In the genomic region with DNA sequence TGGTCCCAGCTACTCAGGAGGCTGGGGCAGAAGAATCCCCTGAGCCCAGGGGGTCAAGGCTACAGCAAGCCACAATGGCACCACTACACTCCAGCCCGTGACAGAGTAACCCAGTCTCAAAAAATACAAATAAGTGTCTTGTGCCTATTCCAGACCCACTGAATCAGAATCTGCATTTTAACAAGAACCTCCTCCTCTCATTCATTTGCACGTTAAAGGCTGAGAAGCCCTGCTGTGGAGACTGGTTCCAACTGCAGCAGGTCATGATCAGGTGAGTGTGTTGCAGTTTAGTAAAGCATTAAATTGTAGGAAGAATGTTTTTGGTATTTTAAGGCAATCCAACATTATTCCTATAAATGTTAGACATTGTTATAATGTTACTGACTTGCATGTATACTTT, we compare ENCODE assay signal across 17 cellular contexts. TPM values are rescaled to one million over a fixed set of nuclear protein-coding genes. Genes with fewer than 3 reads are reported as not detected.
DNase-seq lines count a peak whose midpoint lies in the region; ATAC-seq and TF ChIP-seq lines count a peak whose summit lies in the region.
"Had no signal": no experiment of that assay in that cellular context is flagged by ENCODE, and none has a peak within 500 bp of the region (broad histone marks: within the 10 kb centered on the region; RNA-seq: fewer than 3 reads in every experiment).

No MANE protein-coding gene starts in this region.

- H3K27ac ChIP-seq in HUES6 (ENCODE audit: low read depth, low read length) = 0 out of 2 replicates have a peak overlapping the region, but pooled peaks have one; percentile 43
- peak overlapping the region; percentile 54 for H3K27ac ChIP-seq in iPS-18a (ENCODE audit: low read length)
- no peak overlapping the region for H3K27ac ChIP-seq in sigmoid colon
- H3K27ac ChIP-seq: A549, C4-2B had no signal

- no peak for TF ChIP-seq EP300 in sigmoid colon (IDR thresholded peaks at IDR 0.05)

- H3K4me1 ChIP-seq in HUES6 (ENCODE audit: control insufficient read depth, insufficient read depth, low read length) = peaks cover 42% of the 10 kb centered on the region
- H3K4me1 ChIP-seq in iPS-18a (ENCODE audit: control insufficient read depth, low read depth, low read length) = peaks cover 24% of the 10 kb centered on the region
- no peaks in the 10 kb centered on the region for H3K4me1 ChIP-seq in sigmoid colon
- H3K4me1 ChIP-seq: A549, BE2C had no signal

- H3K9me3 ChIP-seq in HUES6 (ENCODE audit: control insufficient read depth, insufficient read depth, low read depth, low read length) = no peaks in the 10 kb centered on the region
- H3K9me3 ChIP-seq in iPS-18a (ENCODE audit: control insufficient read depth, low read depth, low read length) = no peaks in the 10 kb centered on the region
- H3K9me3 ChIP-seq in sigmoid colon = no peaks in the 10 kb centered on the region
- H3K9me3 ChIP-seq: A549, BE2C had no signal

- no peak for TF ChIP-seq POLR2A in sigmoid colon (IDR thresholded peaks at IDR 0.05)

- peaks cover 8% of the 10 kb centered on the region for H3K36me3 Mint-ChIP-seq in chondrocyte (ENCODE audit: low read depth)

- intact Hi-C loops in sigmoid colon (cut with DNase I) = no loop called here

- DNase-seq in chondrocyte (ENCODE audit: low spot score) = peak; percentile 10
- peak; percentile 25 for DNase-seq in sigmoid colon
- DNase-seq in stimulated activated naive CD8-positive, alpha-beta T cell treated with anti-CD3 and anti-CD28 coated beads, Interleukin-15, Interleukin-2, amounts not matched to agents 100 U/mL and 50 U/mL, for 24 hours = no peak
- no peak for DNase-seq in NCI-H1105 (lab: John Stamatoyannopoulos, UW)
- DNase-seq: BE2C; CD4-positive, alpha-beta memory T cell; DMS79; HCEC 1CT; HFFc6 had no signal

- TF ChIP-seq CTCF in chondrocyte (IDR thresholded peaks at IDR 0.05) (no peak), sigmoid colon (IDR thresholded peaks at IDR 0.05) (no peak)

- 0 out of 2 replicates have a peak overlapping the region, but pooled peaks have one; percentile 14 for H3K4me3 ChIP-seq in HUES6 (ENCODE audit: low read depth, low read length)
- peak overlapping the region; percentile 25 for H3K4me3 ChIP-seq in iPS-18a (ENCODE audit: low read length)
- H3K4me3 ChIP-seq in sigmoid colon = no peak overlapping the region
- H3K4me3 ChIP-seq: A549, K562 had no signal

- H3K27me3 ChIP-seq in HUES6 (ENCODE audit: control insufficient read depth, insufficient read depth, low read length) = no peaks in the 10 kb centered on the region
- no peaks in the 10 kb centered on the region for H3K27me3 ChIP-seq in iPS-18a (ENCODE audit: control insufficient read depth, insufficient read depth, low read length)
- no peaks in the 10 kb centered on the region for H3K27me3 ChIP-seq in sigmoid colon
- H3K27me3 ChIP-seq: BE2C had no signal

- H3K9ac ChIP-seq in HUES6 (ENCODE audit: low read length) (no peak overlapping the region), iPS-18a (ENCODE audit: low read length) (no peak overlapping the region)

- no peak overlapping the region for H3K4me3 Mint-ChIP-seq in chondrocyte (ENCODE audit: unreplicated experiment)
- H3K4me3 Mint-ChIP-seq: HFFc6 had no signal

- H3K4me1 Mint-ChIP-seq in chondrocyte (ENCODE audit: low read depth) = no peaks in the 10 kb centered on the region

- no peaks in the 10 kb centered on the region for H3K9me3 Mint-ChIP-seq in chondrocyte (ENCODE audit: low read depth)
- H3K9me3 Mint-ChIP-seq: CD4-positive, alpha-beta memory T cell; HFFc6 had no signal

- no peak for ATAC-seq in stimulated activated naive CD8-positive, alpha-beta T cell treated with anti-CD3 and anti-CD28 coated beads, Interleukin-15, Interleukin-2, amounts not matched to agents 100 U/mL and 50 U/mL, for 24 hours
- no peak for ATAC-seq in HG02642 (IDR thresholded peaks at IDR 0.05; ENCODE audit: poor library complexity, unreplicated experiment)
- ATAC-seq in HG03139 (IDR thresholded peaks at IDR 0.05; ENCODE audit: unreplicated experiment) = no peak
- ATAC-seq: A549, K562 had no signal

- H3K27ac Mint-ChIP-seq in chondrocyte (ENCODE audit: unreplicated experiment) = no peak overlapping the region
- H3K27ac Mint-ChIP-seq: HFFc6 had no signal

- H3K36me3 ChIP-seq in HUES6 (ENCODE audit: control insufficient read depth, insufficient read depth, low read length) = peaks cover 15% of the 10 kb centered on the region
- peaks cover 9% of the 10 kb centered on the region for H3K36me3 ChIP-seq in iPS-18a (ENCODE audit: control insufficient read depth, low read depth, low read length)
- peaks cover 7 to 12% (median 12%) of the 10 kb centered on the region in 4 donors for H3K36me3 ChIP-seq in sigmoid colon
- H3K36me3 ChIP-seq: BE2C had no signal

- H3K27me3 Mint-ChIP-seq in chondrocyte (ENCODE audit: low read depth) = no peaks in the 10 kb centered on the region
- H3K27me3 Mint-ChIP-seq: CD4-positive, alpha-beta memory T cell had no signal

- WGBS in sigmoid colon, 2 donors = 88 to 89% methylated on average over 2 of the region's 2 CpGs

RNA-seq across cellular contexts. Expression of a gene that starts 30.5 kb away (rescaled TPM):
- total RNA-seq in chondrocyte = 64.7 to 70.1 TPM (median 67.9 TPM) in 3 replicates
- total RNA-seq in sigmoid colon = 10 to 100 TPM; 63.5 to 73.7 (median 69.4) TPM
- 100 to 1,000 TPM in 2 of 3 donors, 10 to 100 TPM in 1; 83.8 to 118 (median 103) TPM for polyA plus RNA-seq in sigmoid colon

RNA-seq across cellular contexts. Expression of a gene that starts 44.9 kb away (rescaled TPM):
- total RNA-seq in chondrocyte (not detected in 3 replicates), sigmoid colon (not detected)
- 1 to 10 TPM; 1.8 to 8.2 (median 3.0) TPM for polyA plus RNA-seq in sigmoid colon
- total RNA-seq: HFFc6, K562 had no signal
- polyA plus RNA-seq: A549, AG04450, K562 had no signal

RNA-seq across cellular contexts. Expression of a gene that starts 50.5 kb away (rescaled TPM):
- total RNA-seq in chondrocyte (59.3 to 68.1 TPM (median 64.9 TPM) in 3 replicates), sigmoid colon (100 to 1,000 TPM in 1 of 4 donors, 10 to 100 TPM in 3; 54.6 to 109 (median 67.0) TPM)
- polyA plus RNA-seq in sigmoid colon = 10 to 100 TPM; 12.3 to 23.0 (median 13.8) TPM

Comparison
In these comparisons a context has a peak if more than half of its experiments do, and no peak if none do; other contexts are left out.
1. H3K27ac ChIP-seq: peak in HUES6 (single experiment) and iPS-18a (single experiment); none in sigmoid colon (0 of 4).
2. H3K4me3 ChIP-seq: peak in HUES6 (single experiment) and iPS-18a (single experiment); none in sigmoid colon (0 of 4).
3. DNase-seq: peak in chondrocyte (single experiment) and sigmoid colon (single experiment); none in stimulated activated naive CD8-positive, alpha-beta T cell treated with anti-CD3 and anti-CD28 coated beads, Interleukin-15, Interleukin-2, amounts not matched to agents 100 U/mL and 50 U/mL, for 24 hours (single experiment) and NCI-H1105 (single experiment).